Comparison of ENCODE assay signal across 20 cellular contexts in genomic region chr10:28794986-28795385, GRCh38.
"Had no signal": no experiment of that assay in that cellular context is flagged by ENCODE, and none has a peak within 500 bp of the region (broad histone marks: within the 10 kb centered on the region; RNA-seq: fewer than 3 reads in every experiment).

No MANE protein-coding gene starts in this region.

- ATAC-seq: mucosa of descending colon; natural killer cell treated with Interleukin-12 subunit alpha and Interleukin-12 subunit beta and Interleukin-15 and Interleukin-18, amount 100 ng/mL, for 72 hours; pancreas; sciatic nerve; stimulated activated effector memory CD8-positive, alpha-beta T cell treated with anti-CD3 and anti-CD28 coated beads, Interleukin-12 subunit alpha, Interleukin-12 subunit beta, amount 100 ng/mL, for 72 hours; stimulated activated naive CD8-positive, alpha-beta T cell treated with anti-CD3 and anti-CD28 coated beads, Interleukin-15, Interleukin-2, amounts not matched to agents 100 U/mL and 50 U/mL, for 24 hours; upper lobe of right lung had no signal

- DNase-seq: colonic mucosa; effector memory CD4-positive, alpha-beta T cell; esophagus squamous epithelium; mucosa of descending colon; naive B cell; pancreas; stimulated activated CD4-positive, alpha-beta T cell treated with anti-CD3 and anti-CD28 coated beads, Interleukin-2, amount 100 ng/mL, for 24 hours; stimulated activated CD4-positive, alpha-beta T cell treated with anti-CD3 and anti-CD28 coated beads, Interleukin-4, amount 100 ng/mL, for 24 hours; stimulated activated naive CD8-positive, alpha-beta T cell treated with anti-CD3 and anti-CD28 coated beads, Interleukin-15, Interleukin-2, amounts not matched to agents 100 U/mL and 50 U/mL, for 24 hours; transverse colon; upper lobe of right lung; uterus had no signal

- H3K27me3 ChIP-seq: colonic mucosa, neutrophil, pancreas, right atrium auricular region, suprapubic skin, transverse colon, upper lobe of right lung, uterus had no signal

- H3K36me3 ChIP-seq: colonic mucosa, esophagus squamous epithelium, neutrophil, pancreas, prostate gland, right atrium auricular region, suprapubic skin, transverse colon, upper lobe of right lung, uterus had no signal

- H3K4me1 ChIP-seq: colonic mucosa, esophagus squamous epithelium, pancreas, prostate gland, right atrium auricular region, suprapubic skin, upper lobe of right lung, uterus had no signal

- H3K27ac ChIP-seq: colonic mucosa, esophagus squamous epithelium, neutrophil, pancreas, prostate gland, right atrium auricular region, suprapubic skin, transverse colon, upper lobe of right lung, uterus had no signal

- H3K9me3 ChIP-seq: colonic mucosa, esophagus squamous epithelium, mucosa of descending colon, neutrophil, pancreas, prostate gland, right atrium auricular region, suprapubic skin, transverse colon, upper lobe of right lung, uterus had no signal

- H3K4me3 ChIP-seq: colonic mucosa, esophagus squamous epithelium, lung, mucosa of descending colon, pancreas, prostate gland, right atrium auricular region, suprapubic skin, transverse colon, upper lobe of right lung, uterus had no signal
